Comparison of ENCODE assay signal across 9 cellular contexts in the genomic region with DNA sequence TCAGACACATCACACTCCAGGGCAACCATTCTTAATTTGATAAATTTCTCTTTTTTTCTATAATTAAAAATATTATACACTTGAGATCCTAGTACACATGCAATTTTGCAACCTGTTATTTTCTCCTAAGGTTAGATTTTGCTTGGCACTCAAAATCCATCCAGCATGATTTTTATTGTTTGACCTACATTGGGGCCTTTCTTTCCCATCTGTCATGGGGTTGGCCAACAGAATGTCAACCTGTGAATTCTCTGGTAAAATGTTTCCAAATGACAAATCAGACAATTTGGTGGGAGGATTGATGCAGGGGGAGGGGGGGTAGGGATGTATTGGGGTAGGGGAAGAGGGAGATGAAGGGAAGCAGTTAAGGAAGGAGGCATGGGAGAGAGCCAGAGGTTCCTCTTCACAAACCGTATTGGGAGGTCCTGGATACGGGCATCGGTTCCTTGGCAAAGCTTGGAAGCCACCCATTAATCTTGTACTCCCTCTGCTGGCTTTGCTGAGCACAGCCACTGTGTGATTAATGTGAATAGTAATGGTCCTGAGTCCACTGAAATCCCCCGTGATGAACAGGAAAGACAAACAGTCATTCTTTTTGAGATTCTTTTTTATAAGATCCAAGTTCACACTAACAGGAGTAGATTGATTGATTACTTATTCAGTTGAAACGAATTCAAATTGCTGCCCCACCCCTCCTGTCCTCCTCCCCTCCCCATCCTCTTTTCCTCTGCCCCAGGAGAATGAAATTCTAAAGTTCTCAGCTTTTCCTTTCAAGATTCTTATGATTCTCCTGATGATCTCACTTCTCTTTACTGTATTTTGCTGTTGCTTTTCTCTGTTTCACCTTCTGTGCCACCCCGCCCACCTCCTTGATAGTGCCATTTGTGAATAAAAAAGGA.
DNase-seq lines count a peak whose midpoint lies in the region; FAIRE-seq and TF ChIP-seq lines count a peak whose summit lies in the region.
"Had no signal": no experiment of that assay in that cellular context is flagged by ENCODE, and none has a peak within 500 bp of the region (broad histone marks: within the 10 kb centered on the region; RNA-seq: fewer than 3 reads in every experiment).

No MANE protein-coding gene starts in this region.

- no peak overlapping the region for H3K9ac ChIP-seq in astrocyte (ENCODE audit: low read length)

- no peaks in the 10 kb centered on the region for H3K9me3 Mint-ChIP-seq in astrocyte (ENCODE audit: unreplicated experiment)
- H3K9me3 Mint-ChIP-seq in CD4-positive, alpha-beta memory T cell, result peaks cover 0 to 1% (median 0%) of the 10 kb centered on the region in 8 donors
- H3K9me3 Mint-ChIP-seq: activated B cell treated with CpG ODN at 0.5 μM for 24 hours had no signal

- DNase-seq in EL, result peak; percentile 77
- DNase-seq in NCI-H460 (ENCODE audit: extremely low read depth, low read depth), result peak; percentile 43
- peak; percentile 48 for DNase-seq in astrocyte (ENCODE audit: low read depth)
- peak; percentile 60 for DNase-seq in hepatic stellate cell (ENCODE audit: low spot score)
- peak; percentile 26 for DNase-seq in stimulated activated CD8-positive, alpha-beta memory T cell treated with anti-CD3 and anti-CD28 coated beads, Interleukin-4, amount 100 ng/mL, for 48 hours
- no peak for DNase-seq in CD4-positive, alpha-beta memory T cell
- no peak for DNase-seq in NCI-H2107 (lab: John Stamatoyannopoulos, UW)
- DNase-seq: activated B cell treated with CpG ODN at 0.5 μM for 24 hours had no signal

- H3K4me2 ChIP-seq in astrocyte (ENCODE audit: low read length), result no peak overlapping the region

- H3K9me3 ChIP-seq in HEK293 (ENCODE audit: control insufficient read depth, insufficient read depth, low read depth, low read length), result no peaks in the 10 kb centered on the region
- no peaks in the 10 kb centered on the region for H3K9me3 ChIP-seq in astrocyte (ENCODE audit: insufficient read depth, low read depth, low read length)
- H3K9me3 ChIP-seq in CD4-positive, alpha-beta memory T cell (ENCODE audit: control insufficient read depth in 1 of 2, low read length in 2 of 2), result no peaks in the 10 kb centered on the region

- H3K4me3 Mint-ChIP-seq in astrocyte (ENCODE audit: unreplicated experiment), result no peak overlapping the region
- no peak overlapping the region for H3K4me3 Mint-ChIP-seq in CD4-positive, alpha-beta memory T cell
- H3K4me3 Mint-ChIP-seq: activated B cell treated with CpG ODN at 0.5 μM for 24 hours had no signal

- POLR2A ChIA-PET in HEK293 (lab: Yijun Ruan, JAX), result no interaction called here
- POLR2A ChIA-PET in CD4-positive, alpha-beta memory T cell (lab: Charles Lee; ENCODE audit: partially characterized antibody), result no interaction called here

- TF ChIP-seq CTCF in HEK293 (tag by site-specific recombination; IDR thresholded peaks at IDR 0.05), result 0 out of 2 replicates have a peak, but pooled peaks have one; percentile 7
- TF ChIP-seq CTCF in astrocyte (IDR thresholded peaks at IDR 0.05; ENCODE audit: insufficient read depth, low read depth, low read length), result peak; percentile 86

- intact Hi-C loops in CD4-positive, alpha-beta memory T cell (cut with micrococcal nuclease), result no loop called here

- H3K79me2 ChIP-seq in astrocyte (ENCODE audit: insufficient read depth, low read length), result no peaks in the 10 kb centered on the region

- no peaks in the 10 kb centered on the region for H4K20me1 ChIP-seq in astrocyte (ENCODE audit: insufficient read depth, low read length)

- H3K27ac ChIP-seq in HEK293 (ENCODE audit: extremely low read depth, low read depth, low read length) (no peak overlapping the region), astrocyte (ENCODE audit: low read depth, low read length) (no peak overlapping the region)
- no peak overlapping the region for H3K27ac ChIP-seq in CD4-positive, alpha-beta memory T cell (ENCODE audit: low read depth, low read length)

- H3K27ac Mint-ChIP-seq in astrocyte (ENCODE audit: unreplicated experiment), result no peak overlapping the region
- H3K27ac Mint-ChIP-seq in CD4-positive, alpha-beta memory T cell, result no peak overlapping the region
- H3K27ac Mint-ChIP-seq: activated B cell treated with CpG ODN at 0.5 μM for 24 hours had no signal

- H3K36me3 ChIP-seq in HEK293 (ENCODE audit: control insufficient read depth in 2 of 2, insufficient read depth in 1 of 2, low read length in 2 of 2), result no peaks in the 10 kb centered on the region
- H3K36me3 ChIP-seq in astrocyte (ENCODE audit: insufficient read depth, low read length), result no peaks in the 10 kb centered on the region
- H3K36me3 ChIP-seq in CD4-positive, alpha-beta memory T cell (ENCODE audit: insufficient read depth, low read length), result no peaks in the 10 kb centered on the region

- peak; percentile 86 for FAIRE-seq in astrocyte (lab: Jason Lieb, UNC)

- no peaks in the 10 kb centered on the region for H3K4me1 ChIP-seq in HEK293 (ENCODE audit: control insufficient read depth, insufficient read depth, low read length)
- H3K4me1 ChIP-seq in astrocyte (ENCODE audit: insufficient read depth, low read length), result peaks cover 5% of the 10 kb centered on the region
- no peaks in the 10 kb centered on the region for H3K4me1 ChIP-seq in CD4-positive, alpha-beta memory T cell (ENCODE audit: insufficient read depth, low read length)

- H3K4me3 ChIP-seq in HEK293 (ENCODE audit: low read depth, low read length) (no peak overlapping the region), astrocyte (ENCODE audit: insufficient read depth, low read depth, low read length) (no peak overlapping the region)
- no peak overlapping the region for H3K4me3 ChIP-seq in CD4-positive, alpha-beta memory T cell (ENCODE audit: low read length in 2 of 2)

- H3K27me3 ChIP-seq in astrocyte (ENCODE audit: insufficient read depth, low read length), result no peaks in the 10 kb centered on the region
- H3K27me3 ChIP-seq in CD4-positive, alpha-beta memory T cell (ENCODE audit: insufficient read depth, low read length), result no peaks in the 10 kb centered on the region

- no peaks in the 10 kb centered on the region for H3K36me3 Mint-ChIP-seq in astrocyte (ENCODE audit: low read depth, unreplicated experiment)
- H3K36me3 Mint-ChIP-seq in CD4-positive, alpha-beta memory T cell, result no peaks in the 10 kb centered on the region

- H3K27me3 Mint-ChIP-seq in astrocyte (ENCODE audit: low read depth, unreplicated experiment), result no peaks in the 10 kb centered on the region
- H3K27me3 Mint-ChIP-seq in CD4-positive, alpha-beta memory T cell, result peaks cover 0 to 2% of the 10 kb centered on the region in 2 donors
- H3K27me3 Mint-ChIP-seq: activated B cell treated with CpG ODN at 0.5 μM for 24 hours had no signal

- H2AFZ ChIP-seq in astrocyte (ENCODE audit: low read depth, low read length), result no peak overlapping the region

- CTCF ChIA-PET in HEK293 (lab: Yijun Ruan, JAX), result interaction anchor here (0.6 to 1.2 kb wide), 8 partner anchors 32 to 1637 kb away, joined by 3 to 4 read pairs (median 3); no protein-coding TSS in a partner anchor
- CTCF ChIA-PET in CD4-positive, alpha-beta memory T cell (lab: Charles Lee; ENCODE audit: partially characterized antibody), result no interaction called here

- peaks cover 4% of the 10 kb centered on the region for H3K4me1 Mint-ChIP-seq in astrocyte (ENCODE audit: low read depth, unreplicated experiment)
- no peaks in the 10 kb centered on the region for H3K4me1 Mint-ChIP-seq in CD4-positive, alpha-beta memory T cell
- H3K4me1 Mint-ChIP-seq: activated B cell treated with CpG ODN at 0.5 μM for 24 hours had no signal

TF ChIP-seq in HEK293, 187 proteins besides CTCF, POLR2A, EP300 and RAD21:
- TF ChIP-seq SP7 (tag by site-specific recombination; IDR thresholded peaks at IDR 0.05), result no peak
- TF ChIP-seq ZNF843 (tag by site-specific recombination; IDR thresholded peaks at IDR 0.05), result no peak
- TF ChIP-seq HOXA7 (CRISPR knock-in tag; IDR thresholded peaks at IDR 0.05; ENCODE audit: borderline replicate concordance), result no peak
- TF ChIP-seq ZNF626 (tag by site-specific recombination; IDR thresholded peaks at IDR 0.05), result no peak
- TF ChIP-seq SETDB1 (IDR thresholded peaks at IDR 0.05; ENCODE audit: insufficient read length, low read length), result peak; percentile 43
- TF ChIP-seq ZNF654 (tag by site-specific recombination; IDR thresholded peaks at IDR 0.05; ENCODE audit: low read depth), result peak; percentile 83
TF ChIP-seq in HEK293: peak in this region for 2.

Comparison
In these comparisons a context has a peak if more than half of its experiments do, and no peak if none do; other contexts are left out.
1. DNase-seq: peak in EL (single experiment), NCI-H460 (single experiment), astrocyte (single experiment), hepatic stellate cell (single experiment) and stimulated activated CD8-positive, alpha-beta memory T cell treated with anti-CD3 and anti-CD28 coated beads, Interleukin-4, amount 100 ng/mL, for 48 hours (single experiment); none in CD4-positive, alpha-beta memory T cell (0 of 5) and NCI-H2107 (single experiment).